1 cellular context compared by ENCODE assay signal in genomic region chr6:131348572-131348971, GRCh38.
TF ChIP-seq lines count a peak whose summit lies in the region.

No MANE protein-coding gene starts in this region.

TF ChIP-seq in WTC11, 78 proteins besides CTCF, POLR2A, EP300 and RAD21:
- TF ChIP-seq ARID4B (CRISPR knock-in tag; IDR thresholded peaks at IDR 0.05; ENCODE audit: borderline replicate concordance): 0 out of 2 replicates have a peak, but pooled peaks have one; percentile 39
- peak; percentile 16; the same call in 1 of the 2 replicates for TF ChIP-seq ZNF532 (CRISPR knock-in tag; IDR thresholded peaks at IDR 0.05; ENCODE audit: borderline replicate concordance)
- TF ChIP-seq SMAD3 (CRISPR knock-in tag; IDR thresholded peaks at IDR 0.05; ENCODE audit: borderline replicate concordance): no peak
- 0 out of 2 replicates have a peak, but pooled peaks have one; percentile 48 for TF ChIP-seq EMX1 (CRISPR knock-in tag; IDR thresholded peaks at IDR 0.05)
- peak; percentile 30 for TF ChIP-seq ZNF425 (CRISPR knock-in tag; conservative IDR thresholded peaks at IDR 0.05)
- no peak for TF ChIP-seq TP53 (CRISPR knock-in tag; IDR thresholded peaks at IDR 0.05)
- 0 out of 2 replicates have a peak, but pooled peaks have one; percentile 22 for TF ChIP-seq TEAD1 (CRISPR knock-in tag; IDR thresholded peaks at IDR 0.05)
- no peak for TF ChIP-seq CBFB (CRISPR knock-in tag; IDR thresholded peaks at IDR 0.05; ENCODE audit: low read depth)
- no peak for TF ChIP-seq FOXK1 (CRISPR knock-in tag; IDR thresholded peaks at IDR 0.05)
- TF ChIP-seq SMAD4 (CRISPR knock-in tag; IDR thresholded peaks at IDR 0.05): no peak
TF ChIP-seq in WTC11: peak in this region for 5.
